In genomic region chr12:204261-204678, GRCh38 we compare ENCODE assay signal across 2 cellular contexts.
TF ChIP-seq lines count a peak whose summit lies in the region.

No MANE protein-coding gene starts in this region.

TF ChIP-seq in H1, 55 proteins besides CTCF, POLR2A, EP300 and RAD21:
- 0 out of 2 replicates have a peak, but pooled peaks have one; percentile 37 for TF ChIP-seq YY1 (IDR thresholded peaks at IDR 0.05; ENCODE audit: low read depth, low read length)
- no peak for TF ChIP-seq EZH2 (IDR thresholded peaks at IDR 0.05; ENCODE audit: low read depth, low read length, severe bottlenecking)
TF ChIP-seq in H1: peak in this region for 1.

TF ChIP-seq in neural cell, 6 proteins besides CTCF, POLR2A, EP300 and RAD21:
- TF ChIP-seq SMC3 (conservative IDR thresholded peaks at IDR 0.05; ENCODE audit: poor library complexity), result no peak
- no peak for TF ChIP-seq TAF1 (IDR thresholded peaks at IDR 0.05; ENCODE audit: low read depth)
- TF ChIP-seq EZH2 (IDR thresholded peaks at IDR 0.05; ENCODE audit: borderline replicate concordance, insufficient read depth, low read length, poor library complexity, severe bottlenecking), result no peak
- no peak for TF ChIP-seq POLR2AphosphoS5 (IDR thresholded peaks at IDR 0.05)
- no peak for TF ChIP-seq REST (IDR thresholded peaks at IDR 0.05; ENCODE audit: borderline replicate concordance)
- no peak for TF ChIP-seq MXI1 (conservative IDR thresholded peaks at IDR 0.05; ENCODE audit: poor library complexity, severe bottlenecking)
